1 cellular context compared by ENCODE assay signal in genomic region chr15:22979069-22979698, GRCh38.
TF ChIP-seq lines count a peak whose summit lies in the region.

No MANE protein-coding gene starts in this region.

TF ChIP-seq in GM12878, 131 proteins besides CTCF, POLR2A, EP300 and RAD21 (continued from another document):
- TF ChIP-seq ZNF592 (IDR thresholded peaks at IDR 0.05): no peak
- no peak for TF ChIP-seq CHD4 (IDR thresholded peaks at IDR 0.05)
- no peak for TF ChIP-seq CHD2 (IDR thresholded peaks at IDR 0.05; ENCODE audit: borderline replicate concordance, low read depth, low read length)
- no peak for TF ChIP-seq TCF7 (IDR thresholded peaks at IDR 0.05; ENCODE audit: borderline replicate concordance)
